In the genomic region with DNA sequence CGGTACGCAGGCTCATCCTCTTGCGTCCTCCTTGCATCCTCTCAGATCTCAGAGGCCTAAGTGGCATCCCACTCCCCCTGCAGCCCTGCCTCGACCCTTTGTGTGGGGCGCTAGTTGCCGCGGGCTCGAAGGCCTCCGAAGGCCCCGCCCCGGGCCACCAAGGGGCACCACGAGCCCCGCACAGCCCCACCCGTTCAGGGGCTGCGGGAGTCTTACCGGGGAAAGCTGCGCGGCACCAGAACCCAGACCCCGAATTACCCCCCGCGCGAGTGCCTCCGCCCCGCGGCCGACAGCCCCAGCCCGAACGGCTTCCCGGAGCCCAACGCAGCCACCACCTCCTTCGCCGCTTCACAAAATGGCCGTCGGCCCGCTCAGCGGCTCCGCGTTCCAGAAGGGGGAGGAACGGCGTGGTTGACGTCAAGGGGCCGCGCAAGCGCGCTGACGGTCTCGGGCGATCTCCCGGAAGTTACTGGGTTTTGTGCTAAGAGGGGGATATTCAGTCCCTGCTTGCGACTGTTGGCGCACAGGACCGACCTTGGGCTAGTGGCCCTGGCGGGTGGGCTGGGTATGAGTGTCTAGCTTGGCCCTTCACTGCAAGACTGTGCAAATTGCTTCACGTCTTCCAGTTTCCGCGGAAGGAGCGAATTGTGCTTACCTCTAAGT, we compare ENCODE assay signal across 8 cellular contexts. TPM values are rescaled to one million over a fixed set of nuclear protein-coding genes. Genes with fewer than 3 reads are reported as not detected.
A peak's percentile ranks its signal among the peaks of the same experiment; 100 is the strongest.
DNase-seq lines count a peak whose midpoint lies in the region; ATAC-seq, FAIRE-seq and TF ChIP-seq lines count a peak whose summit lies in the region.

A gene (minus strand): TSS at position 357 of the 663 bp plus-strand sequence. CDS start 31,977 bp downstream, outside the sequence.
A gene with protein sequence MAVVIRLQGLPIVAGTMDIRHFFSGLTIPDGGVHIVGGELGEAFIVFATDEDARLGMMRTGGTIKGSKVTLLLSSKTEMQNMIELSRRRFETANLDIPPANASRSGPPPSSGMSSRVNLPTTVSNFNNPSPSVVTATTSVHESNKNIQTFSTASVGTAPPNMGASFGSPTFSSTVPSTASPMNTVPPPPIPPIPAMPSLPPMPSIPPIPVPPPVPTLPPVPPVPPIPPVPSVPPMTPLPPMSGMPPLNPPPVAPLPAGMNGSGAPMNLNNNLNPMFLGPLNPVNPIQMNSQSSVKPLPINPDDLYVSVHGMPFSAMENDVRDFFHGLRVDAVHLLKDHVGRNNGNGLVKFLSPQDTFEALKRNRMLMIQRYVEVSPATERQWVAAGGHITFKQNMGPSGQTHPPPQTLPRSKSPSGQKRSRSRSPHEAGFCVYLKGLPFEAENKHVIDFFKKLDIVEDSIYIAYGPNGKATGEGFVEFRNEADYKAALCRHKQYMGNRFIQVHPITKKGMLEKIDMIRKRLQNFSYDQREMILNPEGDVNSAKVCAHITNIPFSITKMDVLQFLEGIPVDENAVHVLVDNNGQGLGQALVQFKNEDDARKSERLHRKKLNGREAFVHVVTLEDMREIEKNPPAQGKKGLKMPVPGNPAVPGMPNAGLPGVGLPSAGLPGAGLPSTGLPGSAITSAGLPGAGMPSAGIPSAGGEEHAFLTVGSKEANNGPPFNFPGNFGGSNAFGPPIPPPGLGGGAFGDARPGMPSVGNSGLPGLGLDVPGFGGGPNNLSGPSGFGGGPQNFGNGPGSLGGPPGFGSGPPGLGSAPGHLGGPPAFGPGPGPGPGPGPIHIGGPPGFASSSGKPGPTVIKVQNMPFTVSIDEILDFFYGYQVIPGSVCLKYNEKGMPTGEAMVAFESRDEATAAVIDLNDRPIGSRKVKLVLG (minus strand): TSS at position 357 of the 663 bp plus-strand sequence. CDS start 9,578 bp downstream, outside the sequence.

- H3K9ac ChIP-seq in kidney (ENCODE audit: low read length in 2 of 2) = peak within 1 kb of the TSS; percentile 99 to 100

- peaks cover 6 to 19% of the 10 kb centered on the region in 2 donors for H3K4me1 ChIP-seq in kidney (ENCODE audit: control insufficient read depth in 1 of 2, insufficient read depth in 1 of 2, low read depth in 1 of 2, low read length in 2 of 2)

- H3K27ac ChIP-seq in kidney (ENCODE audit: low read depth in 2 of 2, low read length in 2 of 2) = peak within 1 kb of the TSS; percentile 98 to 99

- ATAC-seq in GM19043 (IDR thresholded peaks at IDR 0.05; ENCODE audit: low read depth, unreplicated experiment) (peak; percentile 84), HG03378 (IDR thresholded peaks at IDR 0.05; ENCODE audit: unreplicated experiment) (peak; percentile 63)

- TF ChIP-seq CTCF in AG10803 (conservative IDR thresholded peaks at IDR 0.05; ENCODE audit: low read length) (no peak), kidney (IDR thresholded peaks at IDR 0.05; ENCODE audit: borderline replicate concordance, extremely low read depth, insufficient read depth) (no peak)

- no peaks in the 10 kb centered on the region for H3K9me3 ChIP-seq in kidney (ENCODE audit: control insufficient read depth in 1 of 2, low read length in 2 of 2)

- intact Hi-C loops in kidney (cut with DNase I) = no loop called here

- FAIRE-seq in kidney (lab: Jason Lieb, UNC) = no peak

- H3K4me3 ChIP-seq in AG10803 (ENCODE audit: low read length) (peak within 1 kb of the TSS; percentile 97), kidney (ENCODE audit: low read length in 2 of 2) (peak within 1 kb of the TSS; percentile 93 to 95)

- DNase-seq in AG10803 (ENCODE audit: low read depth) (peak; percentile 91), NCI-H510A (lab: John Stamatoyannopoulos, UW) (peak; percentile 90), cerebellar nuclear complex (lab: John Stamatoyannopoulos, UW) (peak; percentile 15 to 71), kidney (peak; percentile 98)
- peak; percentile 89 for DNase-seq in activated CD4-positive, alpha-beta T cell treated with anti-CD3 and anti-CD28 coated beads for 1 hour
- peak; percentile 85 to 86 for DNase-seq in stimulated activated CD4-positive, alpha-beta T cell treated with anti-CD3 and anti-CD28 coated beads, Interleukin-15, amount 100 ng/mL, for 1 hour (ENCODE audit: low read depth in 1 of 2, low spot score in 1 of 2)

- H3K36me3 ChIP-seq in kidney (ENCODE audit: control insufficient read depth in 1 of 2, insufficient read depth in 2 of 2, low read length in 2 of 2) = peaks cover 7 to 15% of the 10 kb centered on the region in 2 donors

RNA-seq across cellular contexts. Expression of the first gene that starts in this region (rescaled TPM):
- total RNA-seq in kidney = 145 TPM
- 128 TPM for polyA plus RNA-seq in kidney (ENCODE audit: insufficient read depth, low read depth, low replicate concordance)

RNA-seq across cellular contexts. Expression of the second gene that starts in this region (rescaled TPM):
- 101 TPM for total RNA-seq in kidney
- 11.1 TPM for polyA plus RNA-seq in kidney (ENCODE audit: insufficient read depth, low read depth, low replicate concordance)

Comparison
In these comparisons a context has a peak if more than half of its experiments do, and no peak if none do; other contexts are left out.
1. Peak in every context shown above with its lines: DNase-seq, ATAC-seq, H3K4me3 ChIP-seq and H3K27ac ChIP-seq.
2. DNase-seq: peak in every context shown above with its lines; median percentile 98 in kidney; 91 in AG10803; 90 in NCI-H510A; 89 in activated CD4-positive, alpha-beta T cell treated with anti-CD3 and anti-CD28 coated beads for 1 hour; 86 in stimulated activated CD4-positive, alpha-beta T cell treated with anti-CD3 and anti-CD28 coated beads, Interleukin-15, amount 100 ng/mL, for 1 hour; 43 in cerebellar nuclear complex.